29 cellular contexts compared by ENCODE assay signal in genomic region chr11:79258606-79259005, GRCh38.
"Had no signal": no experiment of that assay in that cellular context is flagged by ENCODE, and none has a peak within 500 bp of the region (broad histone marks: within the 10 kb centered on the region; RNA-seq: fewer than 3 reads in every experiment).

No MANE protein-coding gene starts in this region.

- H3K36me3 ChIP-seq: esophagus squamous epithelium, left ventricle myocardium inferior, neutrophil, ovary, thoracic aorta, uterus had no signal

- H3K9me3 ChIP-seq: esophagus squamous epithelium, left ventricle myocardium inferior, neutrophil, ovary, thoracic aorta, uterus had no signal

- FAIRE-seq: bronchial epithelial cell, colon, endometrium, frontal cortex had no signal

- H3K27me3 ChIP-seq: neutrophil, ovary, uterus had no signal

- H3K4me1 ChIP-seq: esophagus squamous epithelium, left ventricle myocardium inferior, uterus had no signal

- ATAC-seq: activated T-cell treated with anti-CD3 and anti-CD28 coated beads, Interleukin-2, amount 50 U/mL, for 4 hours; activated T-helper 17 cell treated with anti-CD3 and anti-CD28 coated beads, Interleukin-2, amount 50 U/mL, for 72 hours; natural killer cell; sciatic nerve; stimulated activated effector memory CD8-positive, alpha-beta T cell treated with anti-CD3 and anti-CD28 coated beads, Interleukin-12 subunit alpha, Interleukin-12 subunit beta, amount 100 ng/mL, for 72 hours had no signal

- DNase-seq: activated CD4-positive, alpha-beta T cell treated with anti-CD3 and anti-CD28 coated beads for 4 hours; activated CD4-positive, alpha-beta T cell treated with anti-CD3 and anti-CD28 coated beads, Interleukin-2, amount 50 U/mL, for 48 hours; activated CD8-positive, alpha-beta memory T cell treated with anti-CD3 and anti-CD28 coated beads, Interleukin-2, amount 50 U/mL, for 48 hours; activated gamma-delta T cell treated with Interleukin-2 at 50 U/mL for 16 hours; activated naive CD4-positive, alpha-beta T cell treated with anti-CD3 and anti-CD28 coated beads, Interleukin-2, amount 50 U/mL, for 16 hours; activated T-cell treated with anti-CD3 and anti-CD28 coated beads, Interleukin-2, amount 50 U/mL, for 4 hours; effector CD8-positive, alpha-beta T cell; esophagus squamous epithelium; islet precursor cell; left ventricle myocardium inferior; mesendoderm; natural killer cell; ovary; retina; stimulated activated CD4-positive, alpha-beta T cell treated with anti-CD3 and anti-CD28 coated beads, Interleukin-4, amount 100 ng/mL, for 24 hours; T-helper 1 cell; uterus had no signal

- H3K4me3 ChIP-seq: esophagus squamous epithelium, left ventricle myocardium inferior, lung, ovary, skin epidermis, thoracic aorta, uterus had no signal

- H3K27ac ChIP-seq: epithelial cell of prostate, esophagus squamous epithelium, left ventricle myocardium inferior, neutrophil, ovary, skin epidermis, thoracic aorta, uterus had no signal
